In genomic region chr12:9706081-9706685, GRCh38 we compare ENCODE assay signal across 17 cellular contexts. TPM values are rescaled to one million over a fixed set of nuclear protein-coding genes. Genes with fewer than 3 reads are reported as not detected.
DNase-seq lines count a peak whose midpoint lies in the region; ATAC-seq, FAIRE-seq and TF ChIP-seq lines count a peak whose summit lies in the region.
"Had no signal": no experiment of that assay in that cellular context is flagged by ENCODE, and none has a peak within 500 bp of the region (broad histone marks: within the 10 kb centered on the region; RNA-seq: fewer than 3 reads in every experiment).

No MANE protein-coding gene starts in this region.

- H3K4me2 ChIP-seq in BLaER1 treated with 17β-estradiol and CSF1 and Interleukin-3, amounts not matched to agents 10 nM and 100 nM = peak overlapping the region; percentile 6 to 76 (median 44); a peak in 19 of 22 replicates
- H3K4me2 ChIP-seq in endothelial cell of umbilical vein (ENCODE audit: insufficient read depth, low read length) = no peak overlapping the region

- H3K27me3 Mint-ChIP-seq in Calu3 (ENCODE audit: unreplicated experiment) = no peaks in the 10 kb centered on the region

- peak overlapping the region in 5 of 11 experiments; percentile 5 to 65 (median 38); a peak in 7 of 22 replicates for H3K27ac ChIP-seq in BLaER1 treated with 17β-estradiol and CSF1 and Interleukin-3, amounts not matched to agents 10 nM and 100 nM
- no peak overlapping the region for H3K27ac ChIP-seq in endothelial cell of umbilical vein (ENCODE audit: insufficient read depth, low read depth, low read length)
- H3K27ac ChIP-seq: C4-2B, foreskin keratinocyte had no signal

- no peaks in the 10 kb centered on the region for H3K79me2 ChIP-seq in endothelial cell of umbilical vein (ENCODE audit: control insufficient read depth, insufficient read depth, low read length)

- no peaks in the 10 kb centered on the region for H3K9me1 ChIP-seq in endothelial cell of umbilical vein (replicated peaks; ENCODE audit: control insufficient read depth, extremely low read depth, insufficient read depth, low read length)

- H3K9ac ChIP-seq in BLaER1 treated with 17β-estradiol and CSF1 and Interleukin-3, amounts not matched to agents 10 nM and 100 nM = peak overlapping the region in 1 of 11 experiments; percentile 44; a peak in 2 of 22 replicates
- H3K9ac ChIP-seq in endothelial cell of umbilical vein (replicated peaks; ENCODE audit: extremely low read depth, insufficient read depth, low read length) = no peak overlapping the region

- BruUV-seq in Calu3 (replicated peaks; lab: Mats Ljungman, UMichigan) (no TSS peak), endothelial cell of umbilical vein (replicated peaks; lab: Mats Ljungman, UMichigan) (no TSS peak)

- peak; percentile 53 for FAIRE-seq in endothelial cell of umbilical vein (lab: Jason Lieb, UNC)

- no peak overlapping the region for H3K4me3 Mint-ChIP-seq in Calu3 (ENCODE audit: low read depth, unreplicated experiment)

- no peaks in the 10 kb centered on the region for H3K27me3 ChIP-seq in BLaER1 treated with 17β-estradiol and CSF1 and Interleukin-3, amounts not matched to agents 10 nM and 100 nM
- H3K27me3 ChIP-seq in endothelial cell of umbilical vein (ENCODE audit: control insufficient read depth in 2 of 2, insufficient read depth in 2 of 2, low read length in 2 of 2) = no peaks in the 10 kb centered on the region
- H3K27me3 ChIP-seq: foreskin keratinocyte had no signal

- H3K4me1 ChIP-seq in BLaER1 treated with 17β-estradiol and CSF1 and Interleukin-3, amounts not matched to agents 10 nM and 100 nM = peaks cover 24 to 67% (median 40%) of the 10 kb centered on the region in 10 experiments
- no peaks in the 10 kb centered on the region for H3K4me1 ChIP-seq in endothelial cell of umbilical vein (ENCODE audit: control insufficient read depth, extremely low read depth, insufficient read depth, low read length)

- no peaks in the 10 kb centered on the region for H3K36me3 ChIP-seq in BLaER1 treated with 17β-estradiol and CSF1 and Interleukin-3, amounts not matched to agents 10 nM and 100 nM
- H3K36me3 ChIP-seq in endothelial cell of umbilical vein (ENCODE audit: control insufficient read depth in 2 of 2, extremely low read depth in 1 of 2, insufficient read depth in 2 of 2, low read length in 2 of 2) = no peaks in the 10 kb centered on the region

- no peak for TF ChIP-seq CTCF in Calu3 (IDR thresholded peaks at IDR 0.05; ENCODE audit: unreplicated experiment)
- TF ChIP-seq CTCF in endothelial cell of umbilical vein (IDR thresholded peaks at IDR 0.05; ENCODE audit: extremely low read depth in 1 of 2, insufficient read depth in 1 of 2, low read depth in 1 of 2, low read length in 2 of 2) = no peak

- no peaks in the 10 kb centered on the region for H4K20me1 ChIP-seq in BLaER1 treated with 17β-estradiol and CSF1 and Interleukin-3, amounts not matched to agents 10 nM and 100 nM
- H4K20me1 ChIP-seq in endothelial cell of umbilical vein (replicated peaks; ENCODE audit: control insufficient read depth, extremely low read depth, insufficient read depth, low read length) = no peaks in the 10 kb centered on the region

- peak overlapping the region; percentile 49 for H3K27ac Mint-ChIP-seq in Calu3 (ENCODE audit: unreplicated experiment)

- CTCF ChIA-PET in Calu3 (lab: Charles Lee) = interaction anchor here (2.3 kb wide), 1 partner anchor 37 kb away, joined by 8 read pairs; no protein-coding TSS in a partner anchor
- CTCF ChIA-PET in endothelial cell of umbilical vein (lab: Charles Lee) = interaction anchor here (1.0 to 1.7 kb wide), 5 partner anchors 9 to 70 kb away, joined by 3 to 5 read pairs (median 5); no protein-coding TSS in a partner anchor

- intact Hi-C loops in Calu3 (cut with micrococcal nuclease; ENCODE audit: unreplicated experiment) (loop anchor here (5.0 kb wide), 1 partner anchor 374 kb away; no protein-coding TSS in a partner anchor), endothelial cell of umbilical vein (cut with micrococcal nuclease) (loop anchor here (5.0 kb wide), 1 partner anchor 329 kb away; no protein-coding TSS in a partner anchor)

- no peak overlapping the region for H2AFZ ChIP-seq in endothelial cell of umbilical vein (ENCODE audit: low read depth, low read length)

- H3K9me3 Mint-ChIP-seq in Calu3 (ENCODE audit: low read depth, unreplicated experiment) = no peaks in the 10 kb centered on the region

- DNase-seq in Calu3 = no peak
- DNase-seq in RPMI8226 = peak; percentile 45
- no peak for DNase-seq in endothelial cell of umbilical vein (ENCODE audit: low read depth, low spot score)
- no peak for DNase-seq in SKM-1 treated with dmso at 0.1 percent for 144 hours (lab: John Stamatoyannopoulos, UW; ENCODE audit: unreplicated experiment)
- DNase-seq in HuH-7 (ENCODE audit: low spot score) = no peak
- DNase-seq: effector CD4-positive, alpha-beta T cell; foreskin keratinocyte; GOT3; NCI-H187 treated with DMSO at 0.1 percent for 48 hours; NCI-H69; SHP77 had no signal

- dilution Hi-C loops in endothelial cell of umbilical vein (cut with MboI; ENCODE audit: extremely low pct_ligation_motif_present, low sequenced_read_pairs) = no loop called here

- H3K4me3 ChIP-seq in BLaER1 treated with 17β-estradiol and CSF1 and Interleukin-3, amounts not matched to agents 10 nM and 100 nM = no peak overlapping the region
- H3K4me3 ChIP-seq in endothelial cell of umbilical vein (replicated peaks in 1 of 3; ENCODE audit: insufficient read depth in 1 of 3, low read depth in 1 of 3, low read length in 3 of 3) = no peak overlapping the region

- peaks cover 6 to 29% (median 15%) of the 10 kb centered on the region in 11 experiments; a peak in 18 of 22 replicates for H3K9me3 ChIP-seq in BLaER1 treated with 17β-estradiol and CSF1 and Interleukin-3, amounts not matched to agents 10 nM and 100 nM (replicated peaks in 1 of 11)
- H3K9me3 ChIP-seq in endothelial cell of umbilical vein (replicated peaks; ENCODE audit: control insufficient read depth, insufficient read depth, low read length) = no peaks in the 10 kb centered on the region

- no peaks in the 10 kb centered on the region for H3K36me3 Mint-ChIP-seq in Calu3 (ENCODE audit: insufficient read depth, unreplicated experiment)

- POLR2A ChIA-PET in endothelial cell of umbilical vein (lab: Charles Lee) = no interaction called here

- ATAC-seq in GM18861 (IDR thresholded peaks at IDR 0.05; ENCODE audit: unreplicated experiment) = no peak
- no peak for ATAC-seq in GM21390 (IDR thresholded peaks at IDR 0.05; ENCODE audit: unreplicated experiment)
- ATAC-seq: foreskin keratinocyte, sciatic nerve had no signal

- H3K4me1 Mint-ChIP-seq in Calu3 (ENCODE audit: low read depth, unreplicated experiment) = peaks cover 25% of the 10 kb centered on the region

- no peak for TF ChIP-seq POLR2A in endothelial cell of umbilical vein (IDR thresholded peaks at IDR 0.05; ENCODE audit: low read depth, low read length)

TF ChIP-seq in endothelial cell of umbilical vein, 7 proteins besides CTCF, POLR2A, EP300 and RAD21:
- TF ChIP-seq MYC (IDR thresholded peaks at IDR 0.05; ENCODE audit: low read depth, low read length) = no peak
- no peak for TF ChIP-seq JUN (IDR thresholded peaks at IDR 0.05; ENCODE audit: borderline replicate concordance, insufficient read depth, insufficient read length, low read depth)
- TF ChIP-seq EZH2 (IDR thresholded peaks at IDR 0.05; ENCODE audit: borderline replicate concordance, low read depth, low read length, severe bottlenecking) = no peak
- TF ChIP-seq POLR2AphosphoS5 (IDR thresholded peaks at IDR 0.05; ENCODE audit: insufficient read depth, low read depth, low read length) = no peak
- no peak for TF ChIP-seq GATA2 (IDR thresholded peaks at IDR 0.05; ENCODE audit: insufficient read depth, insufficient read length, low read depth, low read length)

RNA-seq across cellular contexts. Expression of gene CLECL1, which starts 26.7 kb away (rescaled TPM):
- total RNA-seq in Calu3 (2022) = not detected in 2 replicates
- total RNA-seq in endothelial cell of umbilical vein = not detected in 2 replicates
- not detected in 2 replicates for polyA plus RNA-seq in endothelial cell of umbilical vein
- not detected in 2 replicates for polyA plus RNA-seq in endothelial cell of umbilical vein (2011; cell fraction: cytosol; rRNA removed)
- not detected in 2 replicates for polyA plus RNA-seq in endothelial cell of umbilical vein (2011; cell fraction: nucleus; rRNA removed)
- not detected in 2 replicates for polyA plus RNA-seq in endothelial cell of umbilical vein (2012)
- not detected in 2 replicates for polyA minus RNA-seq in endothelial cell of umbilical vein
- not detected for polyA minus RNA-seq in endothelial cell of umbilical vein (2011; cell fraction: cytosol; rRNA and poly(A)+ RNA removed)
- not detected in 2 replicates for polyA minus RNA-seq in endothelial cell of umbilical vein (2011; cell fraction: nucleus; rRNA and poly(A)+ RNA removed)
- total RNA-seq: foreskin keratinocyte, lung microvascular endothelial cell had no signal
- polyA plus RNA-seq: foreskin keratinocyte had no signal

RNA-seq across cellular contexts. Expression of gene CLEC2D, which starts 36.7 kb away (rescaled TPM):
- total RNA-seq in Calu3 (2022) = 5.8 and 9.5 TPM in 2 replicates
- total RNA-seq in endothelial cell of umbilical vein = 4.1 and 6.5 TPM in 2 replicates
- 1.4 and 1.8 TPM in 2 replicates for polyA plus RNA-seq in endothelial cell of umbilical vein
- polyA plus RNA-seq in endothelial cell of umbilical vein (2011; cell fraction: cytosol; rRNA removed) = 0.63 and 0.75 TPM in 2 replicates
- polyA plus RNA-seq in endothelial cell of umbilical vein (2011; cell fraction: nucleus; rRNA removed) = 17.7 and 18.0 TPM in 2 replicates
- 1.1 and 1.2 TPM in 2 replicates for polyA plus RNA-seq in endothelial cell of umbilical vein (2012)
- polyA minus RNA-seq in endothelial cell of umbilical vein = 2.1 and 3.7 TPM in 2 replicates
- 0.61 TPM for polyA minus RNA-seq in endothelial cell of umbilical vein (2011; cell fraction: cytosol; rRNA and poly(A)+ RNA removed)
- 7.1 and 7.4 TPM in 2 replicates for polyA minus RNA-seq in endothelial cell of umbilical vein (2011; cell fraction: nucleus; rRNA and poly(A)+ RNA removed)

RNA-seq across cellular contexts. Expression of gene CD69, which starts 54.5 kb away (rescaled TPM):
- total RNA-seq in Calu3 (2022) (1.7 and 2.6 TPM in 2 replicates), endothelial cell of umbilical vein (0.49 and 1.2 TPM in 2 replicates)
- 2.9 and 4.4 TPM in 2 replicates for polyA plus RNA-seq in endothelial cell of umbilical vein
- 3.6 and 4.4 TPM in 2 replicates for polyA plus RNA-seq in endothelial cell of umbilical vein (2011; cell fraction: cytosol; rRNA removed)
- 17.7 and 22.0 TPM in 2 replicates for polyA plus RNA-seq in endothelial cell of umbilical vein (2011; cell fraction: nucleus; rRNA removed)
- polyA plus RNA-seq in endothelial cell of umbilical vein (2012) = 20.6 and 39.3 TPM in 2 replicates
- polyA minus RNA-seq in endothelial cell of umbilical vein = 6.4 and 7.9 TPM in 2 replicates
- polyA minus RNA-seq in endothelial cell of umbilical vein (2011; cell fraction: cytosol; rRNA and poly(A)+ RNA removed) = not detected
- 11.8 and 17.0 TPM in 2 replicates for polyA minus RNA-seq in endothelial cell of umbilical vein (2011; cell fraction: nucleus; rRNA and poly(A)+ RNA removed)
- total RNA-seq: foreskin keratinocyte had no signal
- polyA plus RNA-seq: foreskin keratinocyte had no signal
